Comparison of ENCODE assay signal across 31 cellular contexts in the genomic region with DNA sequence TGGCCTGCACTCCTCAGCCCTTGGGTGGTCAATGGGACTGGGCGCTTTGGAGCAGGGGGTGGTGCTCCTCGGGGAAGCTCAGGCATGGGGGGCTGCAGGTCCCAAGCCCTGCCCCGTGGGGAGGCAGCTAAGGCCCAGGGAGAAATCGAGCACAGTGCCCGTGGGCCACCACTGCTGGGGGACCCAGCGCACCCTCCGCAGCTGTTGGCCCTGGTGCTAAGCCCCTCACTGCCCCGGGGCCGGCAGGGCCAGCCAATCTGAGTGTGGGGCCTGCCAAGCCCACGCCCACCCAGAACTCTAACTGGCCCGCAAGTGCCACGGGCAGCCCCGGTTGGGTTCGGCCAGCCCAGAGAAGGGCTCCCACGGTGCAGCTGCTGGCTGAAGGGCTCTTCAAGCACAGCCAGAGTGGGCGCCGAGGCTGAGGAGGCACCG. TPM values are rescaled to one million over a fixed set of nuclear protein-coding genes. Genes with fewer than 3 reads are reported as not detected.
"Had no signal": no experiment of that assay in that cellular context is flagged by ENCODE, and none has a peak within 500 bp of the region (broad histone marks: within the 10 kb centered on the region; RNA-seq: fewer than 3 reads in every experiment).

No MANE protein-coding gene starts in this region.

- H3K27me3 ChIP-seq: ovary, right atrium auricular region, right lobe of liver, sigmoid colon, suprapubic skin, testis, tibial artery, upper lobe of left lung, vagina had no signal

- H3K36me3 Mint-ChIP-seq: naive B cell; naive thymus-derived CD8-positive, alpha-beta T cell; natural killer cell treated with Interleukin-12 subunit alpha and Interleukin-12 subunit beta and Interleukin-15 and Interleukin-18, amount 100 ng/mL, for 72 hours; stimulated activated memory B cell treated with anti-CD40 and anti-IgM and Interleukin-4, amounts not matched to agents 10 μg/mL and 1 μg/mL and 100 μg/mL, for 72 hours had no signal

- DNase-seq: naive B cell; naive thymus-derived CD8-positive, alpha-beta T cell; nephron progenitor cell; occipital lobe; ovary; retina; right lobe of liver; sigmoid colon; small intestine; stimulated activated CD4-positive, alpha-beta T cell treated with anti-CD3 and anti-CD28 coated beads, Interleukin-12 subunit alpha, Interleukin-12 subunit beta, amount 100 ng/mL, for 4 hours; stimulated activated CD4-positive, alpha-beta T cell treated with anti-CD3 and anti-CD28 coated beads, Interleukin-1b, Interleukin-23, amount 100 ng/mL, for 48 hours; stimulated activated CD4-positive, alpha-beta T cell treated with anti-CD3 and anti-CD28 coated beads, Interleukin-4, amount 100 ng/mL, for 1 hour; stimulated activated CD4-positive, alpha-beta T cell treated with anti-CD3 and anti-CD28 coated beads, Interleukin-4, amount 100 ng/mL, for 4 hours; stimulated activated CD8-positive, alpha-beta memory T cell treated with anti-CD3 and anti-CD28 coated beads, Interleukin-4, amount 100 ng/mL, for 48 hours; stimulated activated naive CD4-positive, alpha-beta T cell; stimulated activated naive CD8-positive, alpha-beta T cell treated with anti-CD3 and anti-CD28 coated beads, Interleukin-15, Interleukin-2, amounts not matched to agents 100 U/mL and 50 U/mL, for 24 hours; substantia nigra; testis; tibial artery; trophoblast cell had no signal

- H3K36me3 ChIP-seq: ovary, prostate gland, right atrium auricular region, right lobe of liver, sigmoid colon, suprapubic skin, tibial artery, upper lobe of left lung, vagina had no signal

- H3K27me3 Mint-ChIP-seq: stimulated activated naive CD8-positive, alpha-beta T cell treated with anti-CD3 and anti-CD28 coated beads, Interleukin-15, amount 100 ng/mL, for 72 hours had no signal

- H2AFZ ChIP-seq: parathyroid adenoma had no signal

- H3K9me3 ChIP-seq: ovary, prostate gland, right atrium auricular region, right lobe of liver, sigmoid colon, suprapubic skin, testis, tibial artery, upper lobe of left lung, vagina had no signal

- H3K4me3 Mint-ChIP-seq: nephron progenitor cell, neural crest cell had no signal

- FAIRE-seq: small intestine, urothelium cell line had no signal

- H3K4me1 Mint-ChIP-seq: nephron progenitor cell; neural crest cell; stimulated activated naive CD8-positive, alpha-beta T cell treated with anti-CD3 and anti-CD28 coated beads, Interleukin-15, amount 100 ng/mL, for 72 hours had no signal

- H3K27ac ChIP-seq: ovary, parathyroid adenoma, prostate gland, right atrium auricular region, right lobe of liver, sigmoid colon, suprapubic skin, testis, tibial artery, upper lobe of left lung, vagina had no signal

- ATAC-seq: naive thymus-derived CD8-positive, alpha-beta T cell; right lobe of liver; stimulated activated memory B cell treated with anti-CD40 and anti-IgM and Interleukin-4, amounts not matched to agents 10 μg/mL and 1 μg/mL and 100 μg/mL, for 72 hours; stimulated activated naive CD8-positive, alpha-beta T cell treated with anti-CD3 and anti-CD28 coated beads, Interleukin-15, Interleukin-2, amounts not matched to agents 100 U/mL and 50 U/mL, for 24 hours had no signal

- H3K4me3 ChIP-seq: ovary, prostate gland, right atrium auricular region, right lobe of liver, sigmoid colon, suprapubic skin, testis, tibial artery, upper lobe of left lung, vagina had no signal

- H3K27ac Mint-ChIP-seq: naive B cell; naive thymus-derived CD8-positive, alpha-beta T cell; natural killer cell treated with Interleukin-12 subunit alpha and Interleukin-12 subunit beta and Interleukin-15 and Interleukin-18, amount 100 ng/mL, for 72 hours; nephron progenitor cell; stimulated activated memory B cell treated with anti-CD40 and anti-IgM and Interleukin-4, amounts not matched to agents 10 μg/mL and 1 μg/mL and 100 μg/mL, for 72 hours; stimulated activated naive CD8-positive, alpha-beta T cell treated with anti-CD3 and anti-CD28 coated beads, Interleukin-15, amount 100 ng/mL, for 72 hours had no signal

- H3K4me1 ChIP-seq: parathyroid adenoma, prostate gland, right atrium auricular region, sigmoid colon, suprapubic skin, testis, tibial artery, upper lobe of left lung, vagina had no signal

- H3K9me3 Mint-ChIP-seq: natural killer cell treated with Interleukin-12 subunit alpha and Interleukin-12 subunit beta and Interleukin-15 and Interleukin-18, amount 100 ng/mL, for 72 hours; nephron progenitor cell; stimulated activated memory B cell treated with anti-CD40 and anti-IgM and Interleukin-4, amounts not matched to agents 10 μg/mL and 1 μg/mL and 100 μg/mL, for 72 hours; stimulated activated naive CD8-positive, alpha-beta T cell treated with anti-CD3 and anti-CD28 coated beads, Interleukin-15, amount 100 ng/mL, for 72 hours had no signal

- H3K9ac ChIP-seq: parathyroid adenoma had no signal

RNA-seq across cellular contexts. Expression of gene IL15, which starts 30.9 kb away (rescaled TPM):
- total RNA-seq: neural crest cell had no signal
